In genomic region chr10:70442332-70442988, GRCh38 we compare ENCODE assay signal across 1 cellular context.
TF ChIP-seq lines count a peak whose summit lies in the region.

No MANE protein-coding gene starts in this region.

TF ChIP-seq in HepG2, 621 proteins besides CTCF, POLR2A, EP300 and RAD21 (continued from another document and continues in another):
- peak; percentile 67; the same call in 1 of the 2 replicates for TF ChIP-seq PATZ1 (CRISPR knock-in tag; IDR thresholded peaks at IDR 0.05)
- no peak for TF ChIP-seq ZNF138 (CRISPR knock-in tag; IDR thresholded peaks at IDR 0.05; ENCODE audit: low read depth)
- TF ChIP-seq FOXK2 (IDR thresholded peaks at IDR 0.05) = no peak
- no peak for TF ChIP-seq ZNF761 (CRISPR knock-in tag; conservative IDR thresholded peaks at IDR 0.05)
- no peak for TF ChIP-seq TCF12 (IDR thresholded peaks at IDR 0.05)
- TF ChIP-seq TCF12 (CRISPR knock-in tag; IDR thresholded peaks at IDR 0.05) = 0 out of 2 replicates have a peak, but pooled peaks have one; percentile 17
- no peak for TF ChIP-seq KLF11 (CRISPR knock-in tag; IDR thresholded peaks at IDR 0.05)
- peak; percentile 55 for TF ChIP-seq GATAD2A (CRISPR knock-in tag; IDR thresholded peaks at IDR 0.05)
- no peak for TF ChIP-seq PHF8 (CRISPR knock-in tag; IDR thresholded peaks at IDR 0.05)
- no peak for TF ChIP-seq ELF3 (CRISPR knock-in tag; IDR thresholded peaks at IDR 0.05)
- peak; percentile 78; the same call in 1 of the 2 replicates for TF ChIP-seq SKIL (CRISPR knock-in tag; IDR thresholded peaks at IDR 0.05; ENCODE audit: borderline replicate concordance)
- peak; percentile 40; the same call in 1 of the 2 replicates for TF ChIP-seq TBX3 (IDR thresholded peaks at IDR 0.05; ENCODE audit: borderline replicate concordance)
- TF ChIP-seq ZNF660 (CRISPR knock-in tag; IDR thresholded peaks at IDR 0.05; ENCODE audit: borderline replicate concordance, low read depth) = no peak
- TF ChIP-seq SKI (IDR thresholded peaks at IDR 0.05; ENCODE audit: partially characterized antibody) = peak; percentile 80
- TF ChIP-seq RBM22 (optimal IDR thresholded peaks at IDR 0.05; ENCODE audit: low read length) = no peak
- no peak for TF ChIP-seq SMARCC2 (IDR thresholded peaks at IDR 0.05)
- no peak for TF ChIP-seq MATR3 (CRISPR knock-in tag; IDR thresholded peaks at IDR 0.05)
- TF ChIP-seq ATM (IDR thresholded peaks at IDR 0.05; ENCODE audit: borderline replicate concordance) = no peak
- no peak for TF ChIP-seq SALL2 (CRISPR knock-in tag; IDR thresholded peaks at IDR 0.05)
- TF ChIP-seq GFI1 (CRISPR knock-in tag; IDR thresholded peaks at IDR 0.05; ENCODE audit: borderline replicate concordance) = peak; percentile 88
- TF ChIP-seq RXRA (CRISPR knock-in tag; IDR thresholded peaks at IDR 0.05) = peak; percentile 66; the same call in 1 of the 2 replicates
- no peak for TF ChIP-seq TIGD3 (CRISPR knock-in tag; IDR thresholded peaks at IDR 0.05; ENCODE audit: borderline replicate concordance)
- peak; percentile 76 for TF ChIP-seq FOXA3 (CRISPR knock-in tag; IDR thresholded peaks at IDR 0.05)
- TF ChIP-seq TEAD3 (CRISPR knock-in tag; optimal IDR thresholded peaks at IDR 0.05; ENCODE audit: borderline replicate concordance) = peak; percentile 22
- no peak for TF ChIP-seq ZNF513 (CRISPR knock-in tag; conservative IDR thresholded peaks at IDR 0.05)
- TF ChIP-seq SNAI1 (CRISPR knock-in tag; IDR thresholded peaks at IDR 0.05; ENCODE audit: borderline replicate concordance) = no peak
- TF ChIP-seq SRSF4 (IDR thresholded peaks at IDR 0.05; ENCODE audit: low read depth, low read length, poor library complexity, severe bottlenecking) = no peak
- no peak for TF ChIP-seq SSRP1 (CRISPR knock-in tag; IDR thresholded peaks at IDR 0.05)
- no peak for TF ChIP-seq NKX3-1 (CRISPR knock-in tag; IDR thresholded peaks at IDR 0.05)
- no peak for TF ChIP-seq ARNTL (CRISPR knock-in tag; IDR thresholded peaks at IDR 0.05)
- TF ChIP-seq ZNF614 (CRISPR knock-in tag; IDR thresholded peaks at IDR 0.05; ENCODE audit: borderline replicate concordance) = no peak
- TF ChIP-seq CREB3 (CRISPR knock-in tag; IDR thresholded peaks at IDR 0.05) = no peak
- TF ChIP-seq ZSCAN29 (CRISPR knock-in tag; conservative IDR thresholded peaks at IDR 0.05) = no peak
- peak; percentile 71 for TF ChIP-seq RXRB (CRISPR knock-in tag; IDR thresholded peaks at IDR 0.05; ENCODE audit: borderline replicate concordance)
- TF ChIP-seq ZNF263 (CRISPR knock-in tag; IDR thresholded peaks at IDR 0.05) = peak; percentile 71
- no peak for TF ChIP-seq RCOR2 (CRISPR knock-in tag; IDR thresholded peaks at IDR 0.05)
- TF ChIP-seq MXI1 (IDR thresholded peaks at IDR 0.05; ENCODE audit: borderline replicate concordance, low read depth, low read length) = no peak
- TF ChIP-seq ZMYM4 (CRISPR knock-in tag; IDR thresholded peaks at IDR 0.05) = 0 out of 2 replicates have a peak, but pooled peaks have one; percentile 29
- no peak for TF ChIP-seq BCL3 (CRISPR knock-in tag; IDR thresholded peaks at IDR 0.05)
- no peak for TF ChIP-seq ZNF547 (CRISPR knock-in tag; IDR thresholded peaks at IDR 0.05)
- no peak for TF ChIP-seq RBAK (CRISPR knock-in tag; IDR thresholded peaks at IDR 0.05)
- no peak for TF ChIP-seq ZNF329 (CRISPR knock-in tag; IDR thresholded peaks at IDR 0.05; ENCODE audit: low read depth)
- no peak for TF ChIP-seq GTF3A (CRISPR knock-in tag; conservative IDR thresholded peaks at IDR 0.05)
- TF ChIP-seq IRF9 (CRISPR knock-in tag; IDR thresholded peaks at IDR 0.05; ENCODE audit: borderline replicate concordance) = peak; percentile 44; the same call in 1 of the 2 replicates
- no peak for TF ChIP-seq HHEX (CRISPR knock-in tag; IDR thresholded peaks at IDR 0.05)
- 0 out of 2 replicates have a peak, but pooled peaks have one; percentile 28 for TF ChIP-seq FOXK1 (CRISPR knock-in tag; IDR thresholded peaks at IDR 0.05; ENCODE audit: borderline replicate concordance, low read depth)
- TF ChIP-seq ZNF749 (CRISPR knock-in tag; IDR thresholded peaks at IDR 0.05; ENCODE audit: borderline replicate concordance) = no peak
- peak; percentile 59; the same call in 1 of the 2 replicates for TF ChIP-seq NR2F6 (IDR thresholded peaks at IDR 0.05)
- TF ChIP-seq NR2F6 (CRISPR knock-in tag; IDR thresholded peaks at IDR 0.05) = 0 out of 2 replicates have a peak, but pooled peaks have one; percentile 17
- peak; percentile 87 for TF ChIP-seq TCF7L2 (IDR thresholded peaks at IDR 0.05; ENCODE audit: low read depth, low read length)
- TF ChIP-seq ZNF12 (CRISPR knock-in tag; IDR thresholded peaks at IDR 0.05) = no peak
- peak; percentile 60; the same call in 1 of the 2 replicates for TF ChIP-seq FOXP4 (CRISPR knock-in tag; IDR thresholded peaks at IDR 0.05)
- peak; percentile 63; the same call in 1 of the 2 replicates for TF ChIP-seq MTA1 (CRISPR knock-in tag; IDR thresholded peaks at IDR 0.05; ENCODE audit: borderline replicate concordance)
- peak; percentile 89 for TF ChIP-seq TCF7 (IDR thresholded peaks at IDR 0.05; ENCODE audit: low read depth)
- no peak for TF ChIP-seq HNRNPH1 (optimal IDR thresholded peaks at IDR 0.05; ENCODE audit: low read depth, low read length)
- TF ChIP-seq MIER2 (CRISPR knock-in tag; IDR thresholded peaks at IDR 0.05) = no peak
- no peak for TF ChIP-seq IRF1 (CRISPR knock-in tag; IDR thresholded peaks at IDR 0.05; ENCODE audit: low read depth)
- no peak for TF ChIP-seq TRIM22 (IDR thresholded peaks at IDR 0.05)
- TF ChIP-seq SRF (IDR thresholded peaks at IDR 0.05; ENCODE audit: low read depth, low read length) = peak; percentile 51; the same call in 1 of the 2 replicates
- no peak for TF ChIP-seq SOX13 (IDR thresholded peaks at IDR 0.05)
- peak in 1 of 2 experiments; percentile 62; a peak in 2 of 4 replicates for TF ChIP-seq SOX13 (CRISPR knock-in tag; conservative IDR thresholded peaks at IDR 0.05 in 1 of 2, IDR thresholded peaks at IDR 0.05 in 1 of 2)
- TF ChIP-seq RARA (CRISPR knock-in tag; IDR thresholded peaks at IDR 0.05) = peak; percentile 83
- peak; percentile 96 for TF ChIP-seq BCL6 (CRISPR knock-in tag; IDR thresholded peaks at IDR 0.05)
- TF ChIP-seq ZNF564 (CRISPR knock-in tag; IDR thresholded peaks at IDR 0.05) = no peak
- TF ChIP-seq CENPX (CRISPR knock-in tag; IDR thresholded peaks at IDR 0.05) = no peak
